In genomic region chr18:50143295-50143694, GRCh38 we compare ENCODE assay signal across 18 cellular contexts. TPM values are rescaled to one million over a fixed set of nuclear protein-coding genes. Genes with fewer than 3 reads are reported as not detected.
"Had no signal": no experiment of that assay in that cellular context is flagged by ENCODE, and none has a peak within 500 bp of the region (broad histone marks: within the 10 kb centered on the region; RNA-seq: fewer than 3 reads in every experiment).

No MANE protein-coding gene starts in this region.

- H3K4me2 ChIP-seq: smooth muscle cell had no signal

- ATAC-seq: activated CD8-positive, alpha-beta T cell treated with anti-CD3 and anti-CD28 coated beads for 36 hours; naive thymus-derived CD4-positive, alpha-beta T cell had no signal

- FAIRE-seq: urothelium cell line had no signal

- H3K4me3 Mint-ChIP-seq: activated CD8-positive, alpha-beta T cell treated with anti-CD3 and anti-CD28 coated beads for 36 hours; activated naive CD8-positive, alpha-beta T cell treated with anti-CD3 and anti-CD28 coated beads, Interleukin-2, amount 50 U/mL, for 24 hours; naive thymus-derived CD4-positive, alpha-beta T cell had no signal

- DNase-seq: activated CD4-positive, alpha-beta T cell treated with anti-CD3 and anti-CD28 coated beads for 4 hours; activated CD8-positive, alpha-beta memory T cell treated with anti-CD3 and anti-CD28 coated beads, Interleukin-2, amount 50 U/mL, for 4 hours; activated CD8-positive, alpha-beta T cell treated with anti-CD3 and anti-CD28 coated beads for 36 hours; activated naive CD4-positive, alpha-beta T cell; activated naive CD8-positive, alpha-beta T cell treated with anti-CD3 and anti-CD28 coated beads, Interleukin-2, amount 50 U/mL, for 24 hours; central memory CD4-positive, alpha-beta T cell; effector memory CD4-positive, alpha-beta T cell; islet precursor cell; midbrain; naive thymus-derived CD4-positive, alpha-beta T cell; posterior cingulate gyrus; T-helper 9 cell had no signal

- H3K27ac ChIP-seq: coronary artery, esophagus muscularis mucosa, neutrophil, VCaP had no signal

- H3K9me3 ChIP-seq: esophagus muscularis mucosa, neutrophil had no signal

- H3K4me1 Mint-ChIP-seq: naive thymus-derived CD4-positive, alpha-beta T cell had no signal

- H3K27me3 ChIP-seq: esophagus muscularis mucosa, neutrophil had no signal

- H3K36me3 Mint-ChIP-seq: naive thymus-derived CD4-positive, alpha-beta T cell had no signal

- H3K36me3 ChIP-seq: esophagus muscularis mucosa, neutrophil had no signal

- H3K4me3 ChIP-seq: coronary artery, esophagus muscularis mucosa, smooth muscle cell had no signal

- H3K4me1 ChIP-seq: esophagus muscularis mucosa had no signal

- H3K9me3 Mint-ChIP-seq: activated CD8-positive, alpha-beta T cell treated with anti-CD3 and anti-CD28 coated beads for 36 hours; activated naive CD8-positive, alpha-beta T cell treated with anti-CD3 and anti-CD28 coated beads, Interleukin-2, amount 50 U/mL, for 24 hours had no signal

- H3K27ac Mint-ChIP-seq: activated CD8-positive, alpha-beta T cell treated with anti-CD3 and anti-CD28 coated beads for 36 hours; activated naive CD8-positive, alpha-beta T cell treated with anti-CD3 and anti-CD28 coated beads, Interleukin-2, amount 50 U/mL, for 24 hours; naive thymus-derived CD4-positive, alpha-beta T cell had no signal

RNA-seq across cellular contexts. Expression of gene MYO5B, which starts 51.7 kb away (rescaled TPM):
- total RNA-seq: naive thymus-derived CD4-positive, alpha-beta T cell had no signal
